In genomic region chr6:42786525-42786985, GRCh38 we compare ENCODE assay signal across 11 cellular contexts. TPM values are rescaled to one million over a fixed set of nuclear protein-coding genes. Genes with fewer than 3 reads are reported as not detected.
DNase-seq lines count a peak whose midpoint lies in the region; ATAC-seq and TF ChIP-seq lines count a peak whose summit lies in the region.
"Had no signal": no experiment of that assay in that cellular context is flagged by ENCODE, and none has a peak within 500 bp of the region (broad histone marks: within the 10 kb centered on the region; RNA-seq: fewer than 3 reads in every experiment).

No MANE protein-coding gene starts in this region.

- H3K79me2 ChIP-seq in GM23338 (replicated peaks; ENCODE audit: insufficient read depth): peaks cover 78% of the 10 kb centered on the region
- peaks cover 94% of the 10 kb centered on the region for H3K79me2 ChIP-seq in SU-DHL-6 (ENCODE audit: insufficient read depth, low read length)

- H3K36me3 ChIP-seq in GM23338 (ENCODE audit: insufficient read depth) (no peaks in the 10 kb centered on the region), SU-DHL-6 (ENCODE audit: low read length) (peaks cover 4% of the 10 kb centered on the region; the same call in 1 of the 2 replicates), lower lobe of right lung (no peaks in the 10 kb centered on the region), thoracic aorta (no peaks in the 10 kb centered on the region)
- H3K36me3 ChIP-seq: SJCRH30 had no signal

- no peaks in the 10 kb centered on the region for H3K9me3 Mint-ChIP-seq in GM23338
- H3K9me3 Mint-ChIP-seq: activated T-cell treated with anti-CD3 and anti-CD28 coated beads, Interleukin-2, amount 50 U/mL, for 72 hours had no signal

- H2AFZ ChIP-seq in GM23338 (no peak overlapping the region), SU-DHL-6 (ENCODE audit: low read depth, low read length, severe bottlenecking) (no peak overlapping the region)

- ATAC-seq in GM23338 (no peak), lower lobe of right lung (no peak), thoracic aorta (ENCODE audit: insufficient number of reproducible peaks, low FRiP score, low read depth) (no peak)
- ATAC-seq in activated CD4-positive, CD25-positive, alpha-beta regulatory T cell treated with anti-CD3 and anti-CD28 coated beads, Interleukin-2, amount 50 U/mL, for 24 hours: no peak
- ATAC-seq: activated T-cell treated with anti-CD3 and anti-CD28 coated beads, Interleukin-2, amount 50 U/mL, for 72 hours had no signal

- peaks cover 17% of the 10 kb centered on the region for H3K27me3 Mint-ChIP-seq in GM23338 (ENCODE audit: insufficient read depth, low read depth, poor library complexity)

- no peak overlapping the region for H3K9ac ChIP-seq in SU-DHL-6 (ENCODE audit: low read length)

- H3K4me3 Mint-ChIP-seq in GM23338: no peak overlapping the region
- H3K4me3 Mint-ChIP-seq: activated T-cell treated with anti-CD3 and anti-CD28 coated beads, Interleukin-2, amount 50 U/mL, for 72 hours had no signal

- peaks cover 60% of the 10 kb centered on the region for H3K4me1 ChIP-seq in GM23338 (ENCODE audit: insufficient read depth)
- peaks cover 65% of the 10 kb centered on the region for H3K4me1 ChIP-seq in lower lobe of right lung
- H3K4me1 ChIP-seq in thoracic aorta (ENCODE audit: control insufficient read depth in 1 of 2, low read depth in 2 of 2): peaks cover 45 to 65% of the 10 kb centered on the region in 2 donors

- peak overlapping the region; percentile 70 for H3K4me2 ChIP-seq in GM23338
- peak overlapping the region; percentile 99 for H3K4me2 ChIP-seq in SU-DHL-6 (ENCODE audit: low read depth, low read length, poor library complexity, severe bottlenecking)

- H3K4me1 Mint-ChIP-seq in GM23338: peaks cover 25% of the 10 kb centered on the region

- H3K4me3 ChIP-seq in GM23338 (no peak overlapping the region), SU-DHL-6 (ENCODE audit: insufficient read depth, low read length, poor library complexity, severe bottlenecking) (no peak overlapping the region), lower lobe of right lung (no peak overlapping the region), thoracic aorta (peak overlapping the region; percentile 89)
- H3K4me3 ChIP-seq: SJCRH30 had no signal

- H3K9me2 ChIP-seq in GM23338 (ENCODE audit: insufficient read depth): no peaks in the 10 kb centered on the region
- H3K9me2 ChIP-seq in SU-DHL-6 (replicated peaks; ENCODE audit: insufficient read depth, low read length): no peaks in the 10 kb centered on the region

- intact Hi-C loops in lower lobe of right lung (cut with DNase I): no loop called here

- H3K27ac ChIP-seq in GM23338 (ENCODE audit: low read depth) (0 out of 2 replicates have a peak overlapping the region, but pooled peaks have one; percentile 59), SU-DHL-6 (ENCODE audit: low read depth, low read length) (peak overlapping the region; percentile 11; the same call in 1 of the 2 replicates), lower lobe of right lung (peak overlapping the region; percentile 0), thoracic aorta (peak overlapping the region; percentile 47 to 99), caudate nucleus (ENCODE audit: low read depth, low read length) (no peak overlapping the region)
- H3K27ac ChIP-seq: SJCRH30 had no signal

- no peak for DNase-seq in GM23338 (ENCODE audit: low spot score)
- DNase-seq in lower lobe of right lung: no peak
- DNase-seq in thoracic aorta (ENCODE audit: low spot score): no peak
- DNase-seq in caudate nucleus (lab: John Stamatoyannopoulos, UW): no peak
- DNase-seq in NCI-H1048 (lab: John Stamatoyannopoulos, UW): no peak
- DNase-seq: activated T-cell treated with anti-CD3 and anti-CD28 coated beads, Interleukin-2, amount 50 U/mL, for 72 hours; amniotic stem cell; CD4-positive, alpha-beta memory T cell; SJCRH30 had no signal

- H4K20me1 ChIP-seq in GM23338 (replicated peaks; ENCODE audit: insufficient read depth): peaks cover 16% of the 10 kb centered on the region
- no peaks in the 10 kb centered on the region for H4K20me1 ChIP-seq in SU-DHL-6 (ENCODE audit: low read depth, low read length)

- H3K9me3 ChIP-seq in SU-DHL-6 (ENCODE audit: insufficient read depth, low read length): no peaks in the 10 kb centered on the region
- no peaks in the 10 kb centered on the region for H3K9me3 ChIP-seq in lower lobe of right lung
- no peaks in the 10 kb centered on the region for H3K9me3 ChIP-seq in thoracic aorta
- H3K9me3 ChIP-seq: SJCRH30 had no signal

- H3K27ac Mint-ChIP-seq in GM23338: no peak overlapping the region
- H3K27ac Mint-ChIP-seq: activated T-cell treated with anti-CD3 and anti-CD28 coated beads, Interleukin-2, amount 50 U/mL, for 72 hours had no signal

- no peaks in the 10 kb centered on the region for H3K27me3 ChIP-seq in GM23338 (ENCODE audit: insufficient read depth)
- no peaks in the 10 kb centered on the region for H3K27me3 ChIP-seq in SU-DHL-6 (ENCODE audit: low read length)
- no peaks in the 10 kb centered on the region for H3K27me3 ChIP-seq in lower lobe of right lung (ENCODE audit: low read depth)
- H3K27me3 ChIP-seq in thoracic aorta (replicated peaks; ENCODE audit: insufficient read depth): no peaks in the 10 kb centered on the region
- H3K27me3 ChIP-seq: SJCRH30 had no signal

- peaks cover 16% of the 10 kb centered on the region for H3K36me3 Mint-ChIP-seq in GM23338 (ENCODE audit: low read depth)

- TF ChIP-seq CTCF in GM23338 (conservative IDR thresholded peaks at IDR 0.05; ENCODE audit: low read depth in 2 of 2) (no peak), SU-DHL-6 (IDR thresholded peaks at IDR 0.05; ENCODE audit: insufficient read depth, low read length, poor library complexity, severe bottlenecking) (no peak), lower lobe of right lung (IDR thresholded peaks at IDR 0.05) (no peak), thoracic aorta (IDR thresholded peaks at IDR 0.05) (no peak)

- H3F3A ChIP-seq in GM23338 (replicated peaks; ENCODE audit: low read depth) (peaks cover 6% of the 10 kb centered on the region; the same call in 1 of the 2 replicates), SU-DHL-6 (ENCODE audit: insufficient read depth) (peaks cover 74% of the 10 kb centered on the region)

TF ChIP-seq in GM23338, 12 proteins besides CTCF, POLR2A, EP300 and RAD21 (continues in another document):
- no peak for TF ChIP-seq ZNF331 (CRISPR knock-in tag; IDR thresholded peaks at IDR 0.05; ENCODE audit: low read depth)
- TF ChIP-seq, protein P1, sequence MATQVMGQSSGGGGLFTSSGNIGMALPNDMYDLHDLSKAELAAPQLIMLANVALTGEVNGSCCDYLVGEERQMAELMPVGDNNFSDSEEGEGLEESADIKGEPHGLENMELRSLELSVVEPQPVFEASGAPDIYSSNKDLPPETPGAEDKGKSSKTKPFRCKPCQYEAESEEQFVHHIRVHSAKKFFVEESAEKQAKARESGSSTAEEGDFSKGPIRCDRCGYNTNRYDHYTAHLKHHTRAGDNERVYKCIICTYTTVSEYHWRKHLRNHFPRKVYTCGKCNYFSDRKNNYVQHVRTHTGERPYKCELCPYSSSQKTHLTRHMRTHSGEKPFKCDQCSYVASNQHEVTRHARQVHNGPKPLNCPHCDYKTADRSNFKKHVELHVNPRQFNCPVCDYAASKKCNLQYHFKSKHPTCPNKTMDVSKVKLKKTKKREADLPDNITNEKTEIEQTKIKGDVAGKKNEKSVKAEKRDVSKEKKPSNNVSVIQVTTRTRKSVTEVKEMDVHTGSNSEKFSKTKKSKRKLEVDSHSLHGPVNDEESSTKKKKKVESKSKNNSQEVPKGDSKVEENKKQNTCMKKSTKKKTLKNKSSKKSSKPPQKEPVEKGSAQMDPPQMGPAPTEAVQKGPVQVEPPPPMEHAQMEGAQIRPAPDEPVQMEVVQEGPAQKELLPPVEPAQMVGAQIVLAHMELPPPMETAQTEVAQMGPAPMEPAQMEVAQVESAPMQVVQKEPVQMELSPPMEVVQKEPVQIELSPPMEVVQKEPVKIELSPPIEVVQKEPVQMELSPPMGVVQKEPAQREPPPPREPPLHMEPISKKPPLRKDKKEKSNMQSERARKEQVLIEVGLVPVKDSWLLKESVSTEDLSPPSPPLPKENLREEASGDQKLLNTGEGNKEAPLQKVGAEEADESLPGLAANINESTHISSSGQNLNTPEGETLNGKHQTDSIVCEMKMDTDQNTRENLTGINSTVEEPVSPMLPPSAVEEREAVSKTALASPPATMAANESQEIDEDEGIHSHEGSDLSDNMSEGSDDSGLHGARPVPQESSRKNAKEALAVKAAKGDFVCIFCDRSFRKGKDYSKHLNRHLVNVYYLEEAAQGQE (IDR thresholded peaks at IDR 0.05; ENCODE audit: unreplicated experiment): no peak
- TF ChIP-seq POLR2AphosphoS5 (IDR thresholded peaks at IDR 0.05; ENCODE audit: low read depth): no peak
- TF ChIP-seq ZNF114 (CRISPR knock-in tag; IDR thresholded peaks at IDR 0.05): no peak
- TF ChIP-seq CREB1 (CRISPR knock-in tag; IDR thresholded peaks at IDR 0.05; ENCODE audit: low read depth): no peak
- TF ChIP-seq JUNB (IDR thresholded peaks at IDR 0.05; ENCODE audit: unreplicated experiment): no peak

RNA-seq across cellular contexts. Expression of gene BICRAL, which starts 4.7 kb away (rescaled TPM):
- 11.0 and 11.7 TPM in 2 replicates for total RNA-seq in GM23338 (2014; rRNA removed; shearing (Covaris generic))
- 3.4 and 3.6 TPM in 2 replicates for polyA plus RNA-seq in GM23338 (2016; fragmentation: Nextera tagmentation; extraction: Ambion mirVana)
- 20.7 TPM for total RNA-seq in lower lobe of right lung
- 10 to 100 TPM; 16.5 to 18.8 TPM for total RNA-seq in thoracic aorta

RNA-seq across cellular contexts. Expression of gene TBCC, which starts 40.7 kb away (rescaled TPM):
- total RNA-seq in GM23338 (2014; rRNA removed; shearing (Covaris generic)): 45.0 and 59.5 TPM in 2 replicates
- polyA plus RNA-seq in GM23338 (2016; fragmentation: Nextera tagmentation; extraction: Ambion mirVana): 45.3 and 48.3 TPM in 2 replicates
- 19.3 TPM for total RNA-seq in lower lobe of right lung
- 10 to 100 TPM; 26.4 to 33.8 TPM for total RNA-seq in thoracic aorta
